11 cellular contexts compared by ENCODE assay signal in genomic region chr15:89128320-89129122, GRCh38. TPM values are rescaled to one million over a fixed set of nuclear protein-coding genes. Genes with fewer than 3 reads are reported as not detected.
DNase-seq lines count a peak whose midpoint lies in the region; ATAC-seq and TF ChIP-seq lines count a peak whose summit lies in the region.
"Had no signal": no experiment of that assay in that cellular context is flagged by ENCODE, and none has a peak within 500 bp of the region (broad histone marks: within the 10 kb centered on the region; RNA-seq: fewer than 3 reads in every experiment).

No MANE protein-coding gene starts in this region.

- ATAC-seq in Right ventricle myocardium inferior (no peak), memory B cell (ENCODE audit: low read depth) (peak; percentile 45), HG03521 (IDR thresholded peaks at IDR 0.05; ENCODE audit: unreplicated experiment) (no peak)

- no peak overlapping the region for H3K4me3 Mint-ChIP-seq in memory B cell
- H3K4me3 Mint-ChIP-seq: activated naive CD4-positive, alpha-beta T cell treated with anti-CD3 and anti-CD28 coated beads, Interleukin-2, amount 10 ng/mL, durations not matched to agents 7 days and 5 days had no signal

- H3K9me3 ChIP-seq in right atrium auricular region (no peaks in the 10 kb centered on the region), WERI-Rb-1 (ENCODE audit: severe bottlenecking) (no peaks in the 10 kb centered on the region)
- H3K9me3 ChIP-seq: SJCRH30 had no signal

- intact Hi-C loops in Right ventricle myocardium inferior (cut with DNase I) = no loop called here

- H3K27ac ChIP-seq in right atrium auricular region (peak overlapping the region; percentile 56 to 79), WERI-Rb-1 (peak overlapping the region; percentile 62)
- H3K27ac ChIP-seq: SJCRH30 had no signal

- H3K9me3 Mint-ChIP-seq in memory B cell = no peaks in the 10 kb centered on the region
- H3K9me3 Mint-ChIP-seq: activated naive CD4-positive, alpha-beta T cell treated with anti-CD3 and anti-CD28 coated beads, Interleukin-2, amount 10 ng/mL, durations not matched to agents 7 days and 5 days had no signal

- peaks cover 15% of the 10 kb centered on the region for H3K4me1 Mint-ChIP-seq in memory B cell

- H3K27ac Mint-ChIP-seq in memory B cell = no peak overlapping the region
- H3K27ac Mint-ChIP-seq: activated naive CD4-positive, alpha-beta T cell treated with anti-CD3 and anti-CD28 coated beads, Interleukin-2, amount 10 ng/mL, durations not matched to agents 7 days and 5 days had no signal

- TF ChIP-seq CTCF in right atrium auricular region (IDR thresholded peaks at IDR 0.05) = no peak
- TF ChIP-seq CTCF in WERI-Rb-1 (IDR thresholded peaks at IDR 0.05; ENCODE audit: low read depth, low read length) = no peak

- H3K27me3 Mint-ChIP-seq in memory B cell = no peaks in the 10 kb centered on the region
- H3K27me3 Mint-ChIP-seq: activated naive CD4-positive, alpha-beta T cell treated with anti-CD3 and anti-CD28 coated beads, Interleukin-2, amount 10 ng/mL, durations not matched to agents 7 days and 5 days had no signal

- DNase-seq in right atrium auricular region (ENCODE audit: low spot score) = no peak
- DNase-seq in Right ventricle myocardium inferior (ENCODE audit: missing footprints) = no peak
- DNase-seq in WERI-Rb-1 = no peak
- no peak for DNase-seq in memory B cell (ENCODE audit: low spot score in 2 of 2)
- no peak for DNase-seq in globus pallidus (ENCODE audit: low spot score)
- no peak for DNase-seq in effector CD8-positive, alpha-beta T cell (lab: John Stamatoyannopoulos, UW)
- DNase-seq in stimulated activated CD4-positive, alpha-beta T cell treated with anti-CD3 and anti-CD28 coated beads, Interleukin-15, amount 100 ng/mL, for 24 hours = no peak
- DNase-seq: cortex of kidney had no signal

- peaks cover 28% of the 10 kb centered on the region for H3K36me3 Mint-ChIP-seq in memory B cell

- peaks cover 0 to 91% of the 10 kb centered on the region in 2 donors for H3K4me1 ChIP-seq in right atrium auricular region
- H3K4me1 ChIP-seq: SJCRH30 had no signal

- peaks cover 31% of the 10 kb centered on the region for H3K36me3 ChIP-seq in right atrium auricular region
- peaks cover 18% of the 10 kb centered on the region for H3K36me3 ChIP-seq in WERI-Rb-1

- no peak overlapping the region for H3K4me3 ChIP-seq in right atrium auricular region
- H3K4me3 ChIP-seq in WERI-Rb-1 (ENCODE audit: low read depth, low read length) = no peak overlapping the region
- H3K4me3 ChIP-seq: SJCRH30 had no signal

- H3K27me3 ChIP-seq in right atrium auricular region (no peaks in the 10 kb centered on the region), WERI-Rb-1 (ENCODE audit: insufficient read depth, low read depth, severe bottlenecking) (no peaks in the 10 kb centered on the region)
- H3K27me3 ChIP-seq: SJCRH30 had no signal

RNA-seq across cellular contexts. Expression of gene ABHD2, which starts 40.3 kb away (rescaled TPM):
- total RNA-seq in right atrium auricular region (100 to 1,000 TPM; 115 to 118 TPM), Right ventricle myocardium inferior (69.9 TPM)
